Comparison of ENCODE assay signal across 13 cellular contexts in the genomic region with DNA sequence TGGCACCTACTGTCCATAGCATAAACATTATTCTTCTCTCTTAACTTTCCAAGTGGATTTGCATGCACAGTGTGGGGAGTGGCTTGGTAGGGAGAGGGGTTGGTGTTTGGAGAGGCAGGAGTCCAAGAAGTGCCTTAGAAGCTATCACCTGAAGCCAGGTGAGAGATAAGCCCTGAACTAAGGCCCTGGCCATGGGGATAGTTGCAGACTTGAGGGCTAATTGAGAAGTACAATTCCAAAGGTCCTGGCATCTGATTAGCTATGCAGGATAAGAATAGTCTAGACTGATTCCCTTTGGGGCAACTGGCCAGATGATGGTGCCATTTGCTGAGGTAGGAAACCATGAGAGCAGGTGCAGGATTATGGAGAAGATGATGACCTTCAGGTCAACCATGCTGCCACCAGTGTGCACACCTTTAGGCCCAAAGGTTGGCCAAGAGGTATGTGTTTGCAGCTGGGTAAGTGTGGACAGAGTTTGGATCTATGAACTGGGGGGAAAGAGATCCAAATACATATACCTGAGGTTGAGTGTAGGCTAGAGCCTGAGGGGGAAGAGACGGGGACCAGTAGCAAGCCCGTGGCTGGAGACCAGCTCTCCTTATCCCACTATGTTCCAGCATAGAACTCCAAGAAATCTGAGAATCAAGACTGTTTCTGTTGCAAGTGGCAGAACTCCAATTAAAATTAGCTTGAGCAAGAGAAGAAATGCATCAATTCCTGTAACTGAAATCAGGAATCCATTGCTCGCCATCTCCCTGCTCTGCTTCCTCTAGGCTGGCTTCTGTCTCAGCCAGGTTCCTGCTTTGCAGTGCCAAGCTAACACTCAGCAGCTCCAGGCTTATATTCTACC. TPM values are rescaled to one million over a fixed set of nuclear protein-coding genes. Genes with fewer than 3 reads are reported as not detected.
DNase-seq lines count a peak whose midpoint lies in the region; ATAC-seq and TF ChIP-seq lines count a peak whose summit lies in the region.
"Had no signal": no experiment of that assay in that cellular context is flagged by ENCODE, and none has a peak within 500 bp of the region (broad histone marks: within the 10 kb centered on the region; RNA-seq: fewer than 3 reads in every experiment).

No MANE protein-coding gene starts in this region.

- H3K4me1 ChIP-seq in A673 (ENCODE audit: insufficient read depth, low read length, poor library complexity, severe bottlenecking) (peaks cover 12% of the 10 kb centered on the region), GM23248 (ENCODE audit: insufficient read depth) (peaks cover 10% of the 10 kb centered on the region)

- 61 to 66% methylated on average over 3 of the region's 3 CpGs for WGBS in GM23248 (ENCODE audit: low coverage in 1 of 2, low lambda C conversion rate in 2 of 2, missing lambda C conversion rate in 2 of 2), 2 experiments

- in situ Hi-C loops in GM23248 (cut with MboI): no loop called here

- no peak for ATAC-seq in naive thymus-derived CD8-positive, alpha-beta T cell

- BruUV-seq in A673 (replicated peaks; lab: Mats Ljungman, UMichigan): no TSS peak

- intact Hi-C loops in A673 (cut with micrococcal nuclease; ENCODE audit: unreplicated experiment): no loop called here

- peaks cover 46% of the 10 kb centered on the region for H3K4me1 Mint-ChIP-seq in brain
- H3K4me1 Mint-ChIP-seq in naive thymus-derived CD8-positive, alpha-beta T cell: peaks cover 29 to 40% (median 34%) of the 10 kb centered on the region in 4 donors

- H3K36me3 ChIP-seq in A673 (ENCODE audit: insufficient read depth, low read length, poor library complexity, severe bottlenecking) (no peaks in the 10 kb centered on the region), GM23248 (ENCODE audit: low read depth) (peaks cover 5% of the 10 kb centered on the region; the same call in 1 of the 2 replicates)

- no peaks in the 10 kb centered on the region for H3K9me2 ChIP-seq in GM23248 (ENCODE audit: insufficient read depth)

- peaks cover 6% of the 10 kb centered on the region for H3K27me3 Mint-ChIP-seq in brain
- H3K27me3 Mint-ChIP-seq in naive thymus-derived CD8-positive, alpha-beta T cell: no peaks in the 10 kb centered on the region

- H3K4me3 ChIP-seq in A673 (ENCODE audit: low read depth, low read length, poor library complexity, severe bottlenecking): no peak overlapping the region
- H3K4me3 ChIP-seq in GM23248: no peak overlapping the region

- TF ChIP-seq CTCF in A673 (conservative IDR thresholded peaks at IDR 0.05; ENCODE audit: low read depth, low read length) (no peak), brain (conservative IDR thresholded peaks at IDR 0.05) (no peak)

- CTCF ChIA-PET in A673 (lab: Charles Lee): interaction anchor here (1.4 kb wide), 1 partner anchor 34 kb away, joined by 3 read pairs; no protein-coding TSS in a partner anchor

- peaks cover 12% of the 10 kb centered on the region for H3F3A ChIP-seq in GM23248 (ENCODE audit: insufficient read depth)

- no peak overlapping the region for H3K9ac ChIP-seq in GM23248

- H2AFZ ChIP-seq in GM23248: peak overlapping the region; percentile 10; the same call in 1 of the 2 replicates

- H3K9me3 Mint-ChIP-seq in brain: no peaks in the 10 kb centered on the region
- no peaks in the 10 kb centered on the region for H3K9me3 Mint-ChIP-seq in naive thymus-derived CD8-positive, alpha-beta T cell

- no peaks in the 10 kb centered on the region for H3K9me3 ChIP-seq in A673 (ENCODE audit: low read depth, low read length, poor library complexity, severe bottlenecking)
- no peaks in the 10 kb centered on the region for H3K9me3 ChIP-seq in GM23248 (ENCODE audit: low read depth)

- no peak overlapping the region for H3K4me2 ChIP-seq in GM23248 (ENCODE audit: unreplicated experiment)

- H3K27ac ChIP-seq in A673 (ENCODE audit: low read depth, low read length, poor library complexity, severe bottlenecking) (peak overlapping the region; percentile 94), GM23248 (no peak overlapping the region)

- DNase-seq in A673 (ENCODE audit: low spot score) (no peak), GM23248 (peak; percentile 20), hippocampal formation (lab: John Stamatoyannopoulos, UW) (no peak), NCI-H146 treated with DMSO at 0.1 percent for 48 hours (lab: John Stamatoyannopoulos, UW; ENCODE audit: unreplicated experiment) (no peak), NOMO-1 treated with DMSO at 0.1 percent for 48 hours (lab: John Stamatoyannopoulos, UW; ENCODE audit: unreplicated experiment) (no peak)
- DNase-seq in naive thymus-derived CD8-positive, alpha-beta T cell: no peak
- no peak for DNase-seq in activated CD8-positive, alpha-beta memory T cell treated with anti-CD3 and anti-CD28 coated beads, Interleukin-2, amount 50 U/mL, for 48 hours
- DNase-seq: activated gamma-delta T cell; NCI-H146; NK-92 treated with Interleukin-12 subunit alpha and Interleukin-12 subunit beta, amount 100 ng/mL, for 24 hours; stimulated activated CD4-positive, alpha-beta T cell treated with anti-CD3 and anti-CD28 coated beads, Interleukin-15, amount 100 ng/mL, for 24 hours; stimulated activated naive CD4-positive, alpha-beta T cell had no signal

- peak overlapping the region in 4 of 5 experiments; percentile 34 to 94 (median 82) for H3K27ac Mint-ChIP-seq in brain
- peak overlapping the region in 7 of 10 donors; percentile 54 to 99 (median 93) for H3K27ac Mint-ChIP-seq in naive thymus-derived CD8-positive, alpha-beta T cell

- H3K79me2 ChIP-seq in GM23248 (ENCODE audit: insufficient read depth): peaks cover 30% of the 10 kb centered on the region

- no peaks in the 10 kb centered on the region for H3K27me3 ChIP-seq in A673 (replicated peaks; ENCODE audit: insufficient read depth, low read depth, low read length, poor library complexity)
- no peaks in the 10 kb centered on the region for H3K27me3 ChIP-seq in GM23248 (replicated peaks; ENCODE audit: insufficient read depth)

- H4K20me1 ChIP-seq in GM23248 (ENCODE audit: insufficient read depth): no peaks in the 10 kb centered on the region

- peak overlapping the region; percentile 91 to 96 (median 94) for H3K4me3 Mint-ChIP-seq in brain
- H3K4me3 Mint-ChIP-seq in naive thymus-derived CD8-positive, alpha-beta T cell: peak overlapping the region; percentile 95 to 99 (median 98)

- H3K36me3 Mint-ChIP-seq in brain: no peaks in the 10 kb centered on the region
- peaks cover 0 to 2% (median 0%) of the 10 kb centered on the region in 3 donors for H3K36me3 Mint-ChIP-seq in naive thymus-derived CD8-positive, alpha-beta T cell

- POLR2A ChIA-PET in A673 (lab: Charles Lee; ENCODE audit: low non-redundant PET): interaction anchor here (0.8 kb wide), 1 partner anchor 22 kb away, joined by 3 read pairs; a partner anchor contains a TSS
- POLR2A ChIA-PET in naive thymus-derived CD8-positive, alpha-beta T cell (lab: Charles Lee): interaction anchor here (0.9 to 6.1 kb wide), 6 partner anchors 11 to 34 kb away, joined by 3 to 50 read pairs (median 10); a partner anchor contains a TSS

RNA-seq across cellular contexts. Expression of a gene that starts 1.8 kb away (rescaled TPM):
- 16.8 and 46.3 TPM in 2 replicates for total RNA-seq in A673 (2021)
- total RNA-seq in GM23248 (2014; rRNA removed; shearing (Covaris generic)): 70.3 and 84.3 TPM in 2 replicates
- polyA plus RNA-seq in GM23248 (2016; fragmentation: Nextera tagmentation; extraction: Ambion mirVana) (148 and 153 TPM in 2 replicates), brain (ENCODE audit: insufficient read depth, low read depth, low replicate concordance) (95.9 TPM)
- 10 to 100 TPM; 16.5 to 17.4 TPM for total RNA-seq in naive thymus-derived CD8-positive, alpha-beta T cell
- polyA plus RNA-seq in naive thymus-derived CD8-positive, alpha-beta T cell: 10 to 100 TPM in 2 of 3 donors, 1 to 10 TPM in 1; 8.6 to 11.6 (median 11.3) TPM

RNA-seq across cellular contexts. Expression of a gene that starts 21.0 kb away (rescaled TPM):
- not detected in 2 replicates for total RNA-seq in A673 (2021)
- not detected in 2 replicates for total RNA-seq in GM23248 (2014; rRNA removed; shearing (Covaris generic))
- polyA plus RNA-seq in GM23248 (2016; fragmentation: Nextera tagmentation; extraction: Ambion mirVana) (not detected in 2 replicates), brain (ENCODE audit: insufficient read depth, low read depth, low replicate concordance) (20.6 TPM)
- total RNA-seq in naive thymus-derived CD8-positive, alpha-beta T cell: not detected
- polyA plus RNA-seq in naive thymus-derived CD8-positive, alpha-beta T cell: not detected

RNA-seq across cellular contexts. Expression of a gene that starts 22.2 kb away (rescaled TPM):
- total RNA-seq in A673 (2021): 45.5 and 49.1 TPM in 2 replicates
- total RNA-seq in GM23248 (2014; rRNA removed; shearing (Covaris generic)): 59.8 and 59.9 TPM in 2 replicates
- 29.1 and 33.6 TPM in 2 replicates for polyA plus RNA-seq in GM23248 (2016; fragmentation: Nextera tagmentation; extraction: Ambion mirVana)
- polyA plus RNA-seq in brain (ENCODE audit: insufficient read depth, low read depth, low replicate concordance): 125 TPM
- 10 to 100 TPM; 74.1 to 77.1 TPM for total RNA-seq in naive thymus-derived CD8-positive, alpha-beta T cell
- polyA plus RNA-seq in naive thymus-derived CD8-positive, alpha-beta T cell: 10 to 100 TPM; 68.0 to 83.8 (median 71.9) TPM

RNA-seq across cellular contexts. Expression of a gene that starts 22.4 kb away (rescaled TPM):
- 1.6 and 1.9 TPM in 2 replicates for total RNA-seq in A673 (2021)
- 0.86 TPM in 1 of 2 replicates, not detected in the other for total RNA-seq in GM23248 (2014; rRNA removed; shearing (Covaris generic))
- polyA plus RNA-seq in GM23248 (2016; fragmentation: Nextera tagmentation; extraction: Ambion mirVana) (0.48 and 0.56 TPM in 2 replicates), brain (ENCODE audit: insufficient read depth, low read depth, low replicate concordance) (5.5 TPM)
- 1 to 10 TPM; 2.7 to 3.4 TPM for total RNA-seq in naive thymus-derived CD8-positive, alpha-beta T cell
- 1 to 10 TPM; 3.0 to 3.5 (median 3.1) TPM for polyA plus RNA-seq in naive thymus-derived CD8-positive, alpha-beta T cell

RNA-seq across cellular contexts. Expression of a gene that starts 38.1 kb away (rescaled TPM):
- total RNA-seq in A673 (2021): 0.48 TPM in 1 of 2 replicates, not detected in the other
- not detected in 2 replicates for total RNA-seq in GM23248 (2014; rRNA removed; shearing (Covaris generic))
- polyA plus RNA-seq in GM23248 (2016; fragmentation: Nextera tagmentation; extraction: Ambion mirVana) (not detected in 2 replicates), brain (ENCODE audit: insufficient read depth, low read depth, low replicate concordance) (2.5 TPM)
- total RNA-seq in naive thymus-derived CD8-positive, alpha-beta T cell: 1 to 10 TPM; 1.9 to 2.2 TPM
- under 1 TPM; 0.52 to 0.60 (median 0.52) TPM for polyA plus RNA-seq in naive thymus-derived CD8-positive, alpha-beta T cell
